In the genomic region with DNA sequence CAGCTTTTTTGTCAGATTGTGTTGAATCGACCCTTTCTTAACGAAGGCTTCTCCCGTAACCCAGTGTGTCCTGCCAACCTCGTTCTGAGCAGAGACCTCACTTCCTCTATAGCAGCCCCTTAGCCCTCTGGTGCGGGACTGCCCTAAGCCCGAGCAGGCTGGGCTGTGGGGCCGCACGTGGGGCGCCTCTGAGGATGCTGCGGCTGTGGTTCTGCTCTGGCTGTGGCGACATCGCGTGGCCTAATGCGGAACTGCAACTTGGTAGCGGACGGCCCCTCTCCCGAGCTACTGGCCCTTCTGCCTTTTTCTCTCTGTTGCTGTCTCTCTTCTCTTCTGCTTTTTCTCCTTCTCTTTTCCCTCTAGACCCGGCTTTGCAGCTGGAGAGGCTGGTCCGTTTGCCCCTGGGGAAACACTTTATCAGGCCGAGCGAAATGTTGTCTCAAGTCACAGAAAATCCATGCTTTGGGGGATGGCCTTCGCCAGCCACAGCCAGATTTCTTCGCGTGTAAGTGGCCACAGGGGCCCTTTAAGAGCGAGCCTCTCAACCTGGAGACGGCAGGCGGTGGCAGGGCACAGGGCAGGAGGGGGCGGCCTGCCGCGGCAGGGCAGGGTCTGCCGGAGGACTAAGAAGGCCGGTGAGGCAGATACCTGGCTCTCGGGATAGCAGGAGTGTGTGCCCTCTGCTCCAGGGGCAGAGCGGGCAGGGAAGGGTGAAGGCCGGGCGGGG, we compare ENCODE assay signal across 8 cellular contexts. TPM values are rescaled to one million over a fixed set of nuclear protein-coding genes. Genes with fewer than 3 reads are reported as not detected.
DNase-seq lines count a peak whose midpoint lies in the region; ATAC-seq lines count a peak whose summit lies in the region.

No MANE protein-coding gene starts in this region.

- no peaks in the 10 kb centered on the region for H3K27me3 ChIP-seq in CD4-positive, CD25-positive, alpha-beta regulatory T cell (ENCODE audit: control insufficient read depth, insufficient read depth, low read length)

- no peaks in the 10 kb centered on the region for H3K36me3 ChIP-seq in CD4-positive, CD25-positive, alpha-beta regulatory T cell (ENCODE audit: control insufficient read depth, insufficient read depth, low read length)

- peaks cover 0 to 10% (median 5%) of the 10 kb centered on the region in 4 donors for H3K4me1 Mint-ChIP-seq in CD4-positive, CD25-positive, alpha-beta regulatory T cell
- peaks cover 8% of the 10 kb centered on the region for H3K4me1 Mint-ChIP-seq in central memory CD8-positive, alpha-beta T cell

- H3K9me3 Mint-ChIP-seq in CD4-positive, CD25-positive, alpha-beta regulatory T cell: no peaks in the 10 kb centered on the region
- H3K9me3 Mint-ChIP-seq in central memory CD8-positive, alpha-beta T cell: no peaks in the 10 kb centered on the region

- peak overlapping the region in 1 of 3 donors; percentile 71 for H3K27ac Mint-ChIP-seq in CD4-positive, CD25-positive, alpha-beta regulatory T cell
- H3K27ac Mint-ChIP-seq in central memory CD8-positive, alpha-beta T cell (ENCODE audit: low read depth): no peak overlapping the region

- H3K27me3 Mint-ChIP-seq in CD4-positive, CD25-positive, alpha-beta regulatory T cell: peaks cover 5% of the 10 kb centered on the region
- peaks cover 8% of the 10 kb centered on the region for H3K27me3 Mint-ChIP-seq in central memory CD8-positive, alpha-beta T cell

- no peaks in the 10 kb centered on the region for H3K36me3 Mint-ChIP-seq in CD4-positive, CD25-positive, alpha-beta regulatory T cell
- H3K36me3 Mint-ChIP-seq in central memory CD8-positive, alpha-beta T cell (ENCODE audit: insufficient read depth): no peaks in the 10 kb centered on the region

- DNase-seq in CD4-positive, CD25-positive, alpha-beta regulatory T cell: peak; percentile 67 to 74 (median 70)
- DNase-seq in NCI-H1930 (lab: John Stamatoyannopoulos, UW): peak; percentile 16 to 30
- peak; percentile 72 for DNase-seq in activated CD4-positive, alpha-beta T cell treated with anti-CD3 and anti-CD28 coated beads for 1 hour
- peak; percentile 68 to 82 for DNase-seq in central memory CD8-positive, alpha-beta T cell (ENCODE audit: low spot score in 2 of 2)
- DNase-seq in kidney tubule cell (ENCODE audit: low spot score): peak; percentile 75
- peak; percentile 93 to 94 for DNase-seq in stimulated activated CD4-positive, alpha-beta T cell treated with anti-CD3 and anti-CD28 coated beads, Interleukin-2, amount 100 ng/mL, for 24 hours

- H3K9me3 ChIP-seq in CD4-positive, CD25-positive, alpha-beta regulatory T cell (ENCODE audit: control insufficient read depth in 2 of 2, low read length in 2 of 2): no peaks in the 10 kb centered on the region

- H3K4me1 ChIP-seq in CD4-positive, CD25-positive, alpha-beta regulatory T cell (ENCODE audit: control insufficient read depth, insufficient read depth, low read length, poor library complexity, severe bottlenecking): peaks cover 5% of the 10 kb centered on the region

- no peak overlapping the region for H3K4me3 ChIP-seq in CD4-positive, CD25-positive, alpha-beta regulatory T cell (ENCODE audit: low read depth, low read length)

- no peak overlapping the region for H3K27ac ChIP-seq in CD4-positive, CD25-positive, alpha-beta regulatory T cell (ENCODE audit: insufficient read depth, low read length, poor library complexity, severe bottlenecking)

- H3K4me3 Mint-ChIP-seq in CD4-positive, CD25-positive, alpha-beta regulatory T cell: no peak overlapping the region
- H3K4me3 Mint-ChIP-seq in central memory CD8-positive, alpha-beta T cell: no peak overlapping the region

- peak; percentile 91 to 92 for ATAC-seq in CD4-positive, CD25-positive, alpha-beta regulatory T cell (ENCODE audit: low read depth in 2 of 2)
- peak; percentile 67 for ATAC-seq in GM21515 (IDR thresholded peaks at IDR 0.05; ENCODE audit: unreplicated experiment)
- peak; percentile 87 for ATAC-seq in central memory CD8-positive, alpha-beta T cell (replicated peaks; ENCODE audit: extremely low read depth, poor library complexity, severe bottlenecking)
- no peak for ATAC-seq in HG03520 (IDR thresholded peaks at IDR 0.05; ENCODE audit: unreplicated experiment)

RNA-seq across cellular contexts. Expression of a gene that starts 19.4 kb away (rescaled TPM):
- total RNA-seq in CD4-positive, CD25-positive, alpha-beta regulatory T cell: 3.8 TPM
- polyA plus RNA-seq in CD4-positive, CD25-positive, alpha-beta regulatory T cell: 1 to 10 TPM in 3 of 4 donors, under 1 TPM in 1; 0.74 to 1.3 (median 1.1) TPM

RNA-seq across cellular contexts. Expression of a gene that starts 57.9 kb away (rescaled TPM):
- total RNA-seq in CD4-positive, CD25-positive, alpha-beta regulatory T cell: 1,439 TPM
- polyA plus RNA-seq in CD4-positive, CD25-positive, alpha-beta regulatory T cell: 1,000 to 10,000 TPM; 1,970 to 2,778 (median 2,296) TPM

Comparison
In these comparisons a context has a peak if more than half of its experiments do, and no peak if none do; other contexts are left out.
1. DNase-seq: peak in every context shown above with its lines; median percentile 94 in stimulated activated CD4-positive, alpha-beta T cell treated with anti-CD3 and anti-CD28 coated beads, Interleukin-2, amount 100 ng/mL, for 24 hours; 75 in central memory CD8-positive, alpha-beta T cell; 75 in kidney tubule cell; 72 in activated CD4-positive, alpha-beta T cell treated with anti-CD3 and anti-CD28 coated beads for 1 hour; 70 in CD4-positive, CD25-positive, alpha-beta regulatory T cell; 23 in NCI-H1930.